22 cellular contexts compared by ENCODE assay signal in genomic region chr7:368651-369475, GRCh38.
DNase-seq lines count a peak whose midpoint lies in the region; ATAC-seq, FAIRE-seq and TF ChIP-seq lines count a peak whose summit lies in the region.
"Had no signal": no experiment of that assay in that cellular context is flagged by ENCODE, and none has a peak within 500 bp of the region (broad histone marks: within the 10 kb centered on the region; RNA-seq: fewer than 3 reads in every experiment).

No MANE protein-coding gene starts in this region.

- no peak overlapping the region for H3K4me3 Mint-ChIP-seq in GM23338
- H3K4me3 Mint-ChIP-seq: HFFc6, memory B cell, nephron had no signal

- ATAC-seq in GM23338 (no peak), left colon (no peak), GM19351 (IDR thresholded peaks at IDR 0.05; ENCODE audit: unreplicated experiment) (no peak)

- 0 out of 2 replicates have a peak overlapping the region, but pooled peaks have one; percentile 23 for H2AFZ ChIP-seq in GM23338

- H3K4me1 Mint-ChIP-seq in GM23338 = peaks cover 29% of the 10 kb centered on the region

- no peak overlapping the region for H3K27ac ChIP-seq in GM23338 (ENCODE audit: low read depth)
- no peak overlapping the region for H3K27ac ChIP-seq in sigmoid colon
- H3K27ac ChIP-seq: SJCRH30 had no signal

- TF ChIP-seq CTCF in GM23338 (conservative IDR thresholded peaks at IDR 0.05; ENCODE audit: low read depth in 2 of 2) = no peak
- TF ChIP-seq CTCF in bronchial epithelial cell (IDR thresholded peaks at IDR 0.05; ENCODE audit: insufficient read depth, low read length, severe bottlenecking) = no peak
- TF ChIP-seq CTCF in sigmoid colon (IDR thresholded peaks at IDR 0.05) = no peak

- H3K36me3 Mint-ChIP-seq in GM23338 (ENCODE audit: low read depth) = no peaks in the 10 kb centered on the region
- H3K36me3 Mint-ChIP-seq: memory B cell had no signal

- H3K36me3 ChIP-seq in GM23338 (ENCODE audit: insufficient read depth) = no peaks in the 10 kb centered on the region
- H3K36me3 ChIP-seq in bronchial epithelial cell (ENCODE audit: control insufficient read depth, insufficient read depth, low read length) = no peaks in the 10 kb centered on the region
- no peaks in the 10 kb centered on the region for H3K36me3 ChIP-seq in sigmoid colon
- H3K36me3 ChIP-seq: SJCRH30 had no signal

- no peaks in the 10 kb centered on the region for H3F3A ChIP-seq in GM23338 (replicated peaks; ENCODE audit: low read depth)

- TF ChIP-seq POLR2A in sigmoid colon (IDR thresholded peaks at IDR 0.05) = no peak

- no peaks in the 10 kb centered on the region for H3K9me2 ChIP-seq in GM23338 (ENCODE audit: insufficient read depth)

- H3K9me3 Mint-ChIP-seq in GM23338 = no peaks in the 10 kb centered on the region
- H3K9me3 Mint-ChIP-seq: HFFc6, memory B cell, nephron had no signal

- H3K4me3 ChIP-seq in GM23338 (no peak overlapping the region), bronchial epithelial cell (ENCODE audit: low read depth, low read length) (peak overlapping the region; percentile 19), sigmoid colon (no peak overlapping the region)
- H3K4me3 ChIP-seq: SJCRH30 had no signal

- no peaks in the 10 kb centered on the region for H3K79me2 ChIP-seq in GM23338 (replicated peaks; ENCODE audit: insufficient read depth)

- intact Hi-C loops in left colon (cut with DNase I, micrococcal nuclease) (no loop called here), sigmoid colon (cut with DNase I) (no loop called here)

- no peak overlapping the region for H3K4me2 ChIP-seq in GM23338

- DNase-seq in GM23338 (ENCODE audit: low spot score) (no peak), bronchial epithelial cell (ENCODE audit: low read depth) (peak; percentile 77), left colon (peak; percentile 12 to 27), sigmoid colon (peak; percentile 51), NK-92 (lab: John Stamatoyannopoulos, UW; ENCODE audit: unreplicated experiment) (no peak), amniotic stem cell (lab: John Stamatoyannopoulos, UW) (no peak)
- no peak for DNase-seq in activated CD8-positive, alpha-beta memory T cell treated with anti-CD3 and anti-CD28 coated beads for 24 hours
- DNase-seq: activated gamma-delta T cell treated with Interleukin-2 at 50 U/mL for 16 hours, COR-L47, cortex of kidney, HFFc6, IMR-90, NCI-H187 treated with DMSO at 0.1 percent for 48 hours, NCI-H510A treated with DMSO at 0.1 percent for 48 hours, retina, SJCRH30 had no signal

- TF ChIP-seq EP300 in sigmoid colon (IDR thresholded peaks at IDR 0.05) = no peak

- peaks cover 6% of the 10 kb centered on the region for H3K27me3 Mint-ChIP-seq in GM23338 (ENCODE audit: insufficient read depth, low read depth, poor library complexity)

- H3K27me3 ChIP-seq in GM23338 (ENCODE audit: insufficient read depth) = no peaks in the 10 kb centered on the region
- no peaks in the 10 kb centered on the region for H3K27me3 ChIP-seq in bronchial epithelial cell (ENCODE audit: control insufficient read depth, insufficient read depth, low read length)
- peaks cover 0 to 18% (median 15%) of the 10 kb centered on the region in 3 donors for H3K27me3 ChIP-seq in sigmoid colon
- H3K27me3 ChIP-seq: SJCRH30 had no signal

- H4K20me1 ChIP-seq in GM23338 (replicated peaks; ENCODE audit: insufficient read depth) = no peaks in the 10 kb centered on the region

- H3K4me1 ChIP-seq in GM23338 (ENCODE audit: insufficient read depth) = 0 out of 2 replicates have a peak, but pooled peaks cover 4% of the 10 kb centered on the region
- peaks cover 0 to 5% (median 0%) of the 10 kb centered on the region in 4 donors for H3K4me1 ChIP-seq in sigmoid colon
- H3K4me1 ChIP-seq: SJCRH30 had no signal

- no peak for FAIRE-seq in bronchial epithelial cell (lab: Jason Lieb, UNC)
- FAIRE-seq: astrocyte, endothelial cell of umbilical vein, frontal cortex had no signal

- H3K9me3 ChIP-seq in sigmoid colon = no peaks in the 10 kb centered on the region
- H3K9me3 ChIP-seq: SJCRH30 had no signal

- 35 to 65% methylated on average over 51 of the region's 51 CpGs for WGBS in sigmoid colon, 2 donors

- H3K27ac Mint-ChIP-seq in GM23338 = no peak overlapping the region
- H3K27ac Mint-ChIP-seq: HFFc6, memory B cell, nephron had no signal

TF ChIP-seq in GM23338, 12 proteins besides CTCF, POLR2A, EP300 and RAD21 (continues in another document):
- no peak for TF ChIP-seq EZH2 (IDR thresholded peaks at IDR 0.05; ENCODE audit: low read depth, unreplicated experiment)
- no peak for TF ChIP-seq ZNF462 (CRISPR knock-in tag; IDR thresholded peaks at IDR 0.05)
- no peak for TF ChIP-seq EZH2phosphoT487 (IDR thresholded peaks at IDR 0.05; ENCODE audit: unreplicated experiment)
- TF ChIP-seq REST (IDR thresholded peaks at IDR 0.05; ENCODE audit: unreplicated experiment) = no peak

Comparison
In these comparisons a context has a peak if more than half of its experiments do, and no peak if none do; other contexts are left out.
1. DNase-seq: peak in bronchial epithelial cell (single experiment), left colon (2 of 2) and sigmoid colon (single experiment); none in GM23338 (single experiment), NK-92 (single experiment), activated CD8-positive, alpha-beta memory T cell treated with anti-CD3 and anti-CD28 coated beads for 24 hours (single experiment) and amniotic stem cell (single experiment).